In genomic region chr2:102356381-102356712, GRCh38 we compare ENCODE assay signal across 8 cellular contexts. TPM values are rescaled to one million over a fixed set of nuclear protein-coding genes. Genes with fewer than 3 reads are reported as not detected.
DNase-seq lines count a peak whose midpoint lies in the region; ATAC-seq and TF ChIP-seq lines count a peak whose summit lies in the region.

No MANE protein-coding gene starts in this region.

- H3K27ac Mint-ChIP-seq in activated naive CD4-positive, alpha-beta T cell treated with anti-CD3 and anti-CD28 coated beads, Interleukin-2, amount 50 U/mL, for 72 hours: peak overlapping the region; percentile 91 to 96

- H3K36me3 Mint-ChIP-seq in activated naive CD4-positive, alpha-beta T cell treated with anti-CD3 and anti-CD28 coated beads, Interleukin-2, amount 50 U/mL, for 72 hours: peaks cover 6 to 28% of the 10 kb centered on the region in 2 donors

- TF ChIP-seq CTCF in heart right ventricle (IDR thresholded peaks at IDR 0.05) (no peak), right lobe of liver (IDR thresholded peaks at IDR 0.05) (no peak), vagina (IDR thresholded peaks at IDR 0.05) (no peak)

- H3K27ac ChIP-seq in heart right ventricle: peak overlapping the region in 7 of 10 donors; percentile 53 to 93 (median 75)
- peak overlapping the region; percentile 86 to 94 (median 90) for H3K27ac ChIP-seq in right lobe of liver
- H3K27ac ChIP-seq in vagina: peak overlapping the region; percentile 68

- H3K9me3 ChIP-seq in heart right ventricle: no peaks in the 10 kb centered on the region
- H3K9me3 ChIP-seq in right lobe of liver: no peaks in the 10 kb centered on the region
- H3K9me3 ChIP-seq in vagina: no peaks in the 10 kb centered on the region

- no peaks in the 10 kb centered on the region for H3K9me3 Mint-ChIP-seq in activated naive CD4-positive, alpha-beta T cell treated with anti-CD3 and anti-CD28 coated beads, Interleukin-2, amount 50 U/mL, for 72 hours

- H3K27me3 ChIP-seq in heart right ventricle (peaks cover 0 to 7% (median 0%) of the 10 kb centered on the region in 7 donors), right lobe of liver (no peaks in the 10 kb centered on the region), vagina (no peaks in the 10 kb centered on the region)

- ATAC-seq in heart right ventricle (no peak), Right ventricle myocardium inferior (no peak), right lobe of liver (no peak), HG03045 (IDR thresholded peaks at IDR 0.05; ENCODE audit: unreplicated experiment) (no peak)
- peak in 1 of 2 donors; percentile 21 for ATAC-seq in activated naive CD4-positive, alpha-beta T cell treated with anti-CD3 and anti-CD28 coated beads, Interleukin-2, amount 50 U/mL, for 72 hours

- H3K36me3 ChIP-seq in heart right ventricle (no peaks in the 10 kb centered on the region), right lobe of liver (no peaks in the 10 kb centered on the region), vagina (no peaks in the 10 kb centered on the region)

- H3K4me1 ChIP-seq in heart right ventricle (peaks cover 0 to 40% (median 5%) of the 10 kb centered on the region in 9 donors), right lobe of liver (peaks cover 0 to 7% (median 0%) of the 10 kb centered on the region in 4 donors), vagina (no peaks in the 10 kb centered on the region)

- TF ChIP-seq POLR2A in right lobe of liver (IDR thresholded peaks at IDR 0.05) (no peak), vagina (IDR thresholded peaks at IDR 0.05) (no peak)

- intact Hi-C loops in heart right ventricle (cut with DNase I) (loop anchor here in 9 of 10 donors (2.0 to 10.0 kb wide), 14 partner anchors 86 to 472 kb away; no protein-coding TSS in a partner anchor), Right ventricle myocardium inferior (cut with DNase I) (loop anchor here (5.0 to 10.0 kb wide), 2 partner anchors 104 to 342 kb away; no protein-coding TSS in a partner anchor), right lobe of liver (cut with DNase I) (no loop called here), vagina (cut with DNase I) (loop anchor here (5.0 kb wide), 1 partner anchor 104 kb away; no protein-coding TSS in a partner anchor)

- 17 to 22% methylated on average over 7 of the region's 7 CpGs for WGBS in heart right ventricle, 2 donors
- WGBS in right lobe of liver (ENCODE audit: insufficient coverage, low coverage, low lambda C conversion rate, missing lambda C conversion rate): 3% methylated on average over 7 of the region's 7 CpGs

- DNase-seq in heart right ventricle: no peak
- DNase-seq in Right ventricle myocardium inferior (ENCODE audit: missing footprints): no peak
- no peak for DNase-seq in activated naive CD4-positive, alpha-beta T cell treated with anti-CD3 and anti-CD28 coated beads, Interleukin-2, amount 50 U/mL, for 72 hours (ENCODE audit: low spot score in 2 of 2)
- no peak for DNase-seq in right lobe of liver
- DNase-seq in vagina (ENCODE audit: extremely low spot score in 2 of 2): no peak
- DNase-seq in NCI-H774 (lab: John Stamatoyannopoulos, UW): no peak
- no peak for DNase-seq in islet precursor cell

- H3K4me3 ChIP-seq in heart right ventricle: peak overlapping the region; percentile 41 to 88 (median 79)
- peak overlapping the region; percentile 78 to 95 (median 85) for H3K4me3 ChIP-seq in right lobe of liver
- H3K4me3 ChIP-seq in vagina: peak overlapping the region; percentile 63 to 80

RNA-seq across cellular contexts. Expression of gene IL18R1, which starts 0.8 kb away (rescaled TPM):
- total RNA-seq in heart right ventricle: 1 to 10 TPM in 5 of 10 donors, under 1 TPM in 5; 0.06 to 4.9 (median 1.1) TPM
- polyA plus RNA-seq in heart right ventricle: 1 to 10 TPM; 2.3 to 3.5 TPM
- 1.0 TPM for total RNA-seq in Right ventricle myocardium inferior
- total RNA-seq in activated naive CD4-positive, alpha-beta T cell treated with anti-CD3 and anti-CD28 coated beads, Interleukin-2, amount 50 U/mL, for 72 hours: 10 to 100 TPM; 11.7 to 28.3 TPM
- total RNA-seq in right lobe of liver: 10 to 100 TPM in 2 of 6 experiments, 1 to 10 TPM in 4; 5.5 to 11.2 (median 8.1) TPM
- total RNA-seq in vagina: 4.9 TPM

RNA-seq across cellular contexts. Expression of gene IL1RL1, which starts 45.0 kb away (rescaled TPM):
- total RNA-seq in heart right ventricle (10 to 100 TPM in 1 of 10 donors, 1 to 10 TPM in 6, under 1 TPM in 3; 0.48 to 35.3 (median 1.2) TPM), Right ventricle myocardium inferior (1.7 TPM), right lobe of liver (10 to 100 TPM in 2 of 6 experiments, 1 to 10 TPM in 4; 2.0 to 18.0 (median 4.2) TPM), vagina (10.6 TPM)
- 10 to 100 TPM in 1 of 2 donors, 1 to 10 TPM in 1; 1.5 to 44.9 TPM for polyA plus RNA-seq in heart right ventricle
- 1 to 10 TPM in 1 of 2 donors, under 1 TPM in 1; 0.74 to 1.0 TPM for total RNA-seq in activated naive CD4-positive, alpha-beta T cell treated with anti-CD3 and anti-CD28 coated beads, Interleukin-2, amount 50 U/mL, for 72 hours

Comparison
In these comparisons a context has a peak if more than half of its experiments do, and no peak if none do; other contexts are left out.
1. intact Hi-C loops: an anchor here in heart right ventricle (2.0 to 10.0 kb wide), Right ventricle myocardium inferior (5.0 to 10.0 kb wide) and vagina (5.0 kb wide); none called in right lobe of liver.